Comparison of ENCODE assay signal across 1 cellular context in the genomic region with DNA sequence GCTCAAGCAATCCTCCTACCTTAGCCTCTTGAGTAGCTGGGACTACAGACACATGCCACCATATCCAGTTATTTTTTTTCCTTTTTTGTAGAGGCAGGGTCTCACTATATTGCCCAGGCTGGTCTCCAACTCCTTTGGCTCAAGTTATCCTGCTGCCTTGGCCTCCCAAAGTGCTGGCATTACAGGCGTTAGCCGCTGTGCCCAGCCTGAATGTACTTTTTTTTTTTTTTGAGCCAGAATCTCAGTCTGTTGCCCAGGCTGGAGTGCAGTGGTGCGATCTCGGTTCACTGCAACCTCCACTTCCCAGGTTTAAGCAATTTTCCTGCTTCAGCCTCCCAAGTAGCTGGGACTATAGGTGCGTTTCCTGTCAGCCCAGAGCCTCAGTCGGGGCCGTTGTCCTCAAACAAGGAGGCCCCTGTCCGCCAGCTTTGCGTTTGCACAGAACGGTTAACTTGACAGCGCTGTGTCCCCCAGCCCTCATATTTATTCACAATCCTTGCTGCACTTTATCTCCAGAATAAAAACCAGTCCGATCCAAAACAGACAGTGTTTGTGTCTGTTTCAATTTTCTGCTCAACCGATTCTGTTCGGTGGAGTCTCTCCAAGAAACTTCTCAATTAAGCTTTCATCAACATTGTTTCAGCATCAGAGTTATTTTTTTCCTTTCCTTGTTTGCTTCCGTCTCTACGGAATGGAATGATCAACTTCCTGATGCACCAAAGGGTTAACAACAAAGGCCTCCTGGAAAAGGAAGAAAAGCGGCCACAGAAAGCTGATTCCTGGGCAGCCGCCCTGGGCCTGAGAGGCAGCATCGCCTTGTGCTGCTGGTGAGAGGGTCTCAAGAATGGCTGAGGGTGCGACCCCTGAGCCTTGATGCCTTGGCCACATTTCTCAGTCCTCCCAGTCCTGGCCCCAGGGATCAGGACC.
TF ChIP-seq lines count a peak whose summit lies in the region.

No MANE protein-coding gene starts in this region.

TF ChIP-seq in HepG2, 621 proteins besides CTCF, POLR2A, EP300 and RAD21 (continued from another document and continues in another):
- TF ChIP-seq, protein P1, sequence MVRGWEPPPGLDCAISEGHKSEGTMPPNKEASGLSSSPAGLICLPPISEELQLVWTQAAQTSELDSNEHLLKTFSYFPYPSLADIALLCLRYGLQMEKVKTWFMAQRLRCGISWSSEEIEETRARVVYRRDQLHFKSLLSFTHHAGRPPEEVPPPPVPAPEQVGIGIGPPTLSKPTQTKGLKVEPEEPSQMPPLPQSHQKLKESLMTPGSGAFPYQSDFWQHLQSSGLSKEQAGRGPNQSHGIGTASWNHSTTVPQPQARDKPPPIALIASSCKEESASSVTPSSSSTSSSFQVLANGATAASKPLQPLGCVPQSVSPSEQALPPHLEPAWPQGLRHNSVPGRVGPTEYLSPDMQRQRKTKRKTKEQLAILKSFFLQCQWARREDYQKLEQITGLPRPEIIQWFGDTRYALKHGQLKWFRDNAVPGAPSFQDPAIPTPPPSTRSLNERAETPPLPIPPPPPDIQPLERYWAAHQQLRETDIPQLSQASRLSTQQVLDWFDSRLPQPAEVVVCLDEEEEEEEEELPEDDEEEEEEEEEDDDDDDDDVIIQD (CRISPR knock-in tag; IDR thresholded peaks at IDR 0.05; ENCODE audit: low read depth) = no peak
- TF ChIP-seq, protein P2, sequence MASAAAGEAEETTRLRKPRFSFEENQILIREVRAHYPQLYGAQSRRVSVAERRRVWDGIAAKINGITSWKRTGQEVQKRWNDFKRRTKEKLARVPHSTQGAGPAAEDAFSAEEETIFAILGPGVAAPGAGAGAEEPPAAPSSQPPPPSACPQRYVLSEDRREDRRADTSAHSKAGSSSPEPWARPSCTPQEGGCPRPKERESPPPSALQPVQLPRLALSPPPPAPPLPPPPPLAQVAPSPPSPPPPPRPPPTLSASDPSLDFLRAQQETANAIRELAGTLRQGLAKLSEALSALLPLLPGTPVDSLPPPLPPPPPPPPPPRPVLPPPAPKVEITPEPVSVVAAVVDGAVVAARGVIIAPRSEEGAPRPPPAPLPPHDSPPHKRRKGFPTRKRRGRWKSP (CRISPR knock-in tag; IDR thresholded peaks at IDR 0.05) = peak; percentile 66; the same call in 1 of the 2 replicates
- TF ChIP-seq, protein P3, sequence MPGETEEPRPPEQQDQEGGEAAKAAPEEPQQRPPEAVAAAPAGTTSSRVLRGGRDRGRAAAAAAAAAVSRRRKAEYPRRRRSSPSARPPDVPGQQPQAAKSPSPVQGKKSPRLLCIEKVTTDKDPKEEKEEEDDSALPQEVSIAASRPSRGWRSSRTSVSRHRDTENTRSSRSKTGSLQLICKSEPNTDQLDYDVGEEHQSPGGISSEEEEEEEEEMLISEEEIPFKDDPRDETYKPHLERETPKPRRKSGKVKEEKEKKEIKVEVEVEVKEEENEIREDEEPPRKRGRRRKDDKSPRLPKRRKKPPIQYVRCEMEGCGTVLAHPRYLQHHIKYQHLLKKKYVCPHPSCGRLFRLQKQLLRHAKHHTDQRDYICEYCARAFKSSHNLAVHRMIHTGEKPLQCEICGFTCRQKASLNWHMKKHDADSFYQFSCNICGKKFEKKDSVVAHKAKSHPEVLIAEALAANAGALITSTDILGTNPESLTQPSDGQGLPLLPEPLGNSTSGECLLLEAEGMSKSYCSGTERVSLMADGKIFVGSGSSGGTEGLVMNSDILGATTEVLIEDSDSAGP (CRISPR knock-in tag; IDR thresholded peaks at IDR 0.05; ENCODE audit: borderline replicate concordance) = peak; percentile 33; the same call in 1 of the 2 replicates
- no peak; the same call in 1 of the 2 replicates for TF ChIP-seq SALL2 (CRISPR knock-in tag; IDR thresholded peaks at IDR 0.05)
- TF ChIP-seq MBNL3 (CRISPR knock-in tag; conservative IDR thresholded peaks at IDR 0.05) = no peak
- TF ChIP-seq, protein P4, sequence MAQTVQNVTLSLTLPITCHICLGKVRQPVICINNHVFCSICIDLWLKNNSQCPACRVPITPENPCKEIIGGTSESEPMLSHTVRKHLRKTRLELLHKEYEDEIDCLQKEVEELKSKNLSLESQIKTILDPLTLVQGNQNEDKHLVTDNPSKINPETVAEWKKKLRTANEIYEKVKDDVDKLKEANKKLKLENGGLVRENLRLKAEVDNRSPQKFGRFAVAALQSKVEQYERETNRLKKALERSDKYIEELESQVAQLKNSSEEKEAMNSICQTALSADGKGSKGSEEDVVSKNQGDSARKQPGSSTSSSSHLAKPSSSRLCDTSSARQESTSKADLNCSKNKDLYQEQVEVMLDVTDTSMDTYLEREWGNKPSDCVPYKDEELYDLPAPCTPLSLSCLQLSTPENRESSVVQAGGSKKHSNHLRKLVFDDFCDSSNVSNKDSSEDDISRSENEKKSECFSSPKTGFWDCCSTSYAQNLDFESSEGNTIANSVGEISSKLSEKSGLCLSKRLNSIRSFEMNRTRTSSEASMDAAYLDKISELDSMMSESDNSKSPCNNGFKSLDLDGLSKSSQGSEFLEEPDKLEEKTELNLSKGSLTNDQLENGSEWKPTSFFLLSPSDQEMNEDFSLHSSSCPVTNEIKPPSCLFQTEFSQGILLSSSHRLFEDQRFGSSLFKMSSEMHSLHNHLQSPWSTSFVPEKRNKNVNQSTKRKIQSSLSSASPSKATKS (CRISPR knock-in tag; IDR thresholded peaks at IDR 0.05) = no peak
- TF ChIP-seq EEA1 (CRISPR knock-in tag; IDR thresholded peaks at IDR 0.05; ENCODE audit: borderline replicate concordance) = no peak
- no peak for TF ChIP-seq ATF1 (CRISPR knock-in tag; IDR thresholded peaks at IDR 0.05)
- no peak; the same call in 1 of the 2 replicates for TF ChIP-seq PHF21A (CRISPR knock-in tag; IDR thresholded peaks at IDR 0.05)
- TF ChIP-seq, protein P5, sequence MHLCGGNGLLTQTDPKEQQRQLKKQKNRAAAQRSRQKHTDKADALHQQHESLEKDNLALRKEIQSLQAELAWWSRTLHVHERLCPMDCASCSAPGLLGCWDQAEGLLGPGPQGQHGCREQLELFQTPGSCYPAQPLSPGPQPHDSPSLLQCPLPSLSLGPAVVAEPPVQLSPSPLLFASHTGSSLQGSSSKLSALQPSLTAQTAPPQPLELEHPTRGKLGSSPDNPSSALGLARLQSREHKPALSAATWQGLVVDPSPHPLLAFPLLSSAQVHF (CRISPR knock-in tag; IDR thresholded peaks at IDR 0.05) = no peak
- TF ChIP-seq, protein P6, sequence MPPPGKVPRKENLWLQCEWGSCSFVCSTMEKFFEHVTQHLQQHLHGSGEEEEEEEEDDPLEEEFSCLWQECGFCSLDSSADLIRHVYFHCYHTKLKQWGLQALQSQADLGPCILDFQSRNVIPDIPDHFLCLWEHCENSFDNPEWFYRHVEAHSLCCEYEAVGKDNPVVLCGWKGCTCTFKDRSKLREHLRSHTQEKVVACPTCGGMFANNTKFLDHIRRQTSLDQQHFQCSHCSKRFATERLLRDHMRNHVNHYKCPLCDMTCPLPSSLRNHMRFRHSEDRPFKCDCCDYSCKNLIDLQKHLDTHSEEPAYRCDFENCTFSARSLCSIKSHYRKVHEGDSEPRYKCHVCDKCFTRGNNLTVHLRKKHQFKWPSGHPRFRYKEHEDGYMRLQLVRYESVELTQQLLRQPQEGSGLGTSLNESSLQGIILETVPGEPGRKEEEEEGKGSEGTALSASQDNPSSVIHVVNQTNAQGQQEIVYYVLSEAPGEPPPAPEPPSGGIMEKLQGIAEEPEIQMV (CRISPR knock-in tag; IDR thresholded peaks at IDR 0.05; ENCODE audit: low read depth) = no peak
- TF ChIP-seq, protein P7, sequence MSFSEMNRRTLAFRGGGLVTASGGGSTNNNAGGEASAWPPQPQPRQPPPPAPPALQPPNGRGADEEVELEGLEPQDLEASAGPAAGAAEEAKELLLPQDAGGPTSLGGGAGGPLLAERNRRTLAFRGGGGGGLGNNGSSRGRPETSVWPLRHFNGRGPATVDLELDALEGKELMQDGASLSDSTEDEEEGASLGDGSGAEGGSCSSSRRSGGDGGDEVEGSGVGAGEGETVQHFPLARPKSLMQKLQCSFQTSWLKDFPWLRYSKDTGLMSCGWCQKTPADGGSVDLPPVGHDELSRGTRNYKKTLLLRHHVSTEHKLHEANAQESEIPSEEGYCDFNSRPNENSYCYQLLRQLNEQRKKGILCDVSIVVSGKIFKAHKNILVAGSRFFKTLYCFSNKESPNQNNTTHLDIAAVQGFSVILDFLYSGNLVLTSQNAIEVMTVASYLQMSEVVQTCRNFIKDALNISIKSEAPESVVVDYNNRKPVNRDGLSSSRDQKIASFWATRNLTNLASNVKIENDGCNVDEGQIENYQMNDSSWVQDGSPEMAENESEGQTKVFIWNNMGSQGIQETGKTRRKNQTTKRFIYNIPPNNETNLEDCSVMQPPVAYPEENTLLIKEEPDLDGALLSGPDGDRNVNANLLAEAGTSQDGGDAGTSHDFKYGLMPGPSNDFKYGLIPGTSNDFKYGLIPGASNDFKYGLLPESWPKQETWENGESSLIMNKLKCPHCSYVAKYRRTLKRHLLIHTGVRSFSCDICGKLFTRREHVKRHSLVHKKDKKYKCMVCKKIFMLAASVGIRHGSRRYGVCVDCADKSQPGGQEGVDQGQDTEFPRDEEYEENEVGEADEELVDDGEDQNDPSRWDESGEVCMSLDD (CRISPR knock-in tag; IDR thresholded peaks at IDR 0.05; ENCODE audit: borderline replicate concordance) = no peak
- TF ChIP-seq ZNF577 (CRISPR knock-in tag; IDR thresholded peaks at IDR 0.05; ENCODE audit: borderline replicate concordance, low read depth) = no peak
- no peak for TF ChIP-seq ZNF468 (CRISPR knock-in tag; IDR thresholded peaks at IDR 0.05)
- no peak for TF ChIP-seq ZNF496 (CRISPR knock-in tag; IDR thresholded peaks at IDR 0.05; ENCODE audit: insufficient replicate concordance)
- TF ChIP-seq ZNF788 (CRISPR knock-in tag; IDR thresholded peaks at IDR 0.05; ENCODE audit: borderline replicate concordance) = no peak
- TF ChIP-seq ZC3H13 (CRISPR knock-in tag; IDR thresholded peaks at IDR 0.05) = no peak
- TF ChIP-seq, protein P8, sequence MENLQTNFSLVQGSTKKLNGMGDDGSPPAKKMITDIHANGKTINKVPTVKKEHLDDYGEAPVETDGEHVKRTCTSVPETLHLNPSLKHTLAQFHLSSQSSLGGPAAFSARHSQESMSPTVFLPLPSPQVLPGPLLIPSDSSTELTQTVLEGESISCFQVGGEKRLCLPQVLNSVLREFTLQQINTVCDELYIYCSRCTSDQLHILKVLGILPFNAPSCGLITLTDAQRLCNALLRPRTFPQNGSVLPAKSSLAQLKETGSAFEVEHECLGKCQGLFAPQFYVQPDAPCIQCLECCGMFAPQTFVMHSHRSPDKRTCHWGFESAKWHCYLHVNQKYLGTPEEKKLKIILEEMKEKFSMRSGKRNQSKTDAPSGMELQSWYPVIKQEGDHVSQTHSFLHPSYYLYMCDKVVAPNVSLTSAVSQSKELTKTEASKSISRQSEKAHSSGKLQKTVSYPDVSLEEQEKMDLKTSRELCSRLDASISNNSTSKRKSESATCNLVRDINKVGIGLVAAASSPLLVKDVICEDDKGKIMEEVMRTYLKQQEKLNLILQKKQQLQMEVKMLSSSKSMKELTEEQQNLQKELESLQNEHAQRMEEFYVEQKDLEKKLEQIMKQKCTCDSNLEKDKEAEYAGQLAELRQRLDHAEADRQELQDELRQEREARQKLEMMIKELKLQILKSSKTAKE (CRISPR knock-in tag; IDR thresholded peaks at IDR 0.05; ENCODE audit: borderline replicate concordance) = no peak
- TF ChIP-seq ZNF274 (CRISPR knock-in tag; IDR thresholded peaks at IDR 0.05) = peak; percentile 31; the same call in 1 of the 2 replicates
- no peak for TF ChIP-seq FLYWCH1 (CRISPR knock-in tag; IDR thresholded peaks at IDR 0.05)
- no peak for TF ChIP-seq MEIS2 (CRISPR knock-in tag; IDR thresholded peaks at IDR 0.05)
- no peak for TF ChIP-seq ZNF614 (CRISPR knock-in tag; IDR thresholded peaks at IDR 0.05; ENCODE audit: borderline replicate concordance)
- TF ChIP-seq RARA (CRISPR knock-in tag; IDR thresholded peaks at IDR 0.05) = no peak
- TF ChIP-seq SALL1 (CRISPR knock-in tag; IDR thresholded peaks at IDR 0.05) = 0 out of 2 replicates have a peak, but pooled peaks have one; percentile 18
- TF ChIP-seq XRCC5 (optimal IDR thresholded peaks at IDR 0.05; ENCODE audit: low read length) = no peak
- TF ChIP-seq ZFP36 (IDR thresholded peaks at IDR 0.05; ENCODE audit: borderline replicate concordance, low read depth, low read length, partially characterized antibody) = no peak
- TF ChIP-seq, protein P9, sequence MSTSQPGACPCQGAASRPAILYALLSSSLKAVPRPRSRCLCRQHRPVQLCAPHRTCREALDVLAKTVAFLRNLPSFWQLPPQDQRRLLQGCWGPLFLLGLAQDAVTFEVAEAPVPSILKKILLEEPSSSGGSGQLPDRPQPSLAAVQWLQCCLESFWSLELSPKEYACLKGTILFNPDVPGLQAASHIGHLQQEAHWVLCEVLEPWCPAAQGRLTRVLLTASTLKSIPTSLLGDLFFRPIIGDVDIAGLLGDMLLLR (CRISPR knock-in tag; IDR thresholded peaks at IDR 0.05) = no peak
- TF ChIP-seq ARNTL (CRISPR knock-in tag; IDR thresholded peaks at IDR 0.05) = no peak; the same call in 1 of the 2 replicates
- TF ChIP-seq, protein P10, sequence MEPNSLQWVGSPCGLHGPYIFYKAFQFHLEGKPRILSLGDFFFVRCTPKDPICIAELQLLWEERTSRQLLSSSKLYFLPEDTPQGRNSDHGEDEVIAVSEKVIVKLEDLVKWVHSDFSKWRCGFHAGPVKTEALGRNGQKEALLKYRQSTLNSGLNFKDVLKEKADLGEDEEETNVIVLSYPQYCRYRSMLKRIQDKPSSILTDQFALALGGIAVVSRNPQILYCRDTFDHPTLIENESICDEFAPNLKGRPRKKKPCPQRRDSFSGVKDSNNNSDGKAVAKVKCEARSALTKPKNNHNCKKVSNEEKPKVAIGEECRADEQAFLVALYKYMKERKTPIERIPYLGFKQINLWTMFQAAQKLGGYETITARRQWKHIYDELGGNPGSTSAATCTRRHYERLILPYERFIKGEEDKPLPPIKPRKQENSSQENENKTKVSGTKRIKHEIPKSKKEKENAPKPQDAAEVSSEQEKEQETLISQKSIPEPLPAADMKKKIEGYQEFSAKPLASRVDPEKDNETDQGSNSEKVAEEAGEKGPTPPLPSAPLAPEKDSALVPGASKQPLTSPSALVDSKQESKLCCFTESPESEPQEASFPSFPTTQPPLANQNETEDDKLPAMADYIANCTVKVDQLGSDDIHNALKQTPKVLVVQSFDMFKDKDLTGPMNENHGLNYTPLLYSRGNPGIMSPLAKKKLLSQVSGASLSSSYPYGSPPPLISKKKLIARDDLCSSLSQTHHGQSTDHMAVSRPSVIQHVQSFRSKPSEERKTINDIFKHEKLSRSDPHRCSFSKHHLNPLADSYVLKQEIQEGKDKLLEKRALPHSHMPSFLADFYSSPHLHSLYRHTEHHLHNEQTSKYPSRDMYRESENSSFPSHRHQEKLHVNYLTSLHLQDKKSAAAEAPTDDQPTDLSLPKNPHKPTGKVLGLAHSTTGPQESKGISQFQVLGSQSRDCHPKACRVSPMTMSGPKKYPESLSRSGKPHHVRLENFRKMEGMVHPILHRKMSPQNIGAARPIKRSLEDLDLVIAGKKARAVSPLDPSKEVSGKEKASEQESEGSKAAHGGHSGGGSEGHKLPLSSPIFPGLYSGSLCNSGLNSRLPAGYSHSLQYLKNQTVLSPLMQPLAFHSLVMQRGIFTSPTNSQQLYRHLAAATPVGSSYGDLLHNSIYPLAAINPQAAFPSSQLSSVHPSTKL (CRISPR knock-in tag; IDR thresholded peaks at IDR 0.05) = no peak
- no peak for TF ChIP-seq HNRNPL (IDR thresholded peaks at IDR 0.05; ENCODE audit: low read depth, low read length)
- no peak for TF ChIP-seq ATRX (CRISPR knock-in tag; IDR thresholded peaks at IDR 0.05; ENCODE audit: borderline replicate concordance)
- 0 out of 2 replicates have a peak, but pooled peaks have one; percentile 46 for TF ChIP-seq SMYD3 (CRISPR knock-in tag; IDR thresholded peaks at IDR 0.05)
